In the genomic region with DNA sequence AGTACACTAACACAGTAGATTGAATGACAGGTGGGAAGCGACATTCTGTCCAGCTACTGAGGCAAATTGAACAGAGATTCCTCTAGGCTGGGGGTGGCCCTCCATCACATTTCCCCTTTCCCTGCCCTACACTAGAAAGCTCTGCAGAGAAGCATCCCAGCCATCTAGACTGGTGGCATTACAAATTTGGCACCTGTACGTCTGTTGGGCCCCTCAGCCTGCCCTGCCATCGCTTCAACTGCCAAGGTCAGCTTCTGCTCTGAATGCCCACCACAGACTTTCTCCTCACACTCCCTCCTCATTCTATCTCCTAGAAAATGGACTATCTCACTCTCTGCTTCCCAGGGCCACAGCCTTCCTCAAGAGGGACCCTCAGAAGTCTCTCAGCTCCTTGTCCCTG, we compare ENCODE assay signal across 2 cellular contexts.
TF ChIP-seq lines count a peak whose summit lies in the region.

No MANE protein-coding gene starts in this region.

TF ChIP-seq in HEK293, 187 proteins besides CTCF, POLR2A, EP300 and RAD21:
- TF ChIP-seq ZNF416 (tag by site-specific recombination; IDR thresholded peaks at IDR 0.05) (no peak), ZNF510 (tag by site-specific recombination; IDR thresholded peaks at IDR 0.05; ENCODE audit: insufficient replicate concordance) (peak; percentile 11), ZNF133 (tag by site-specific recombination; IDR thresholded peaks at IDR 0.05) (peak; percentile 98)

TF ChIP-seq in H1, 55 proteins besides CTCF, POLR2A, EP300 and RAD21:
- TF ChIP-seq HDAC6 (IDR thresholded peaks at IDR 0.05; ENCODE audit: low read depth, low read length) (no peak), HDAC2 (IDR thresholded peaks at IDR 0.05; ENCODE audit: borderline replicate concordance in 1 of 2, low read depth in 2 of 2, low read length in 2 of 2) (no peak), SP4 (IDR thresholded peaks at IDR 0.05; ENCODE audit: low read length) (no peak), EGR1 (IDR thresholded peaks at IDR 0.05; ENCODE audit: borderline replicate concordance, low read depth, low read length) (no peak), JUN (IDR thresholded peaks at IDR 0.05; ENCODE audit: low read depth, low read length) (no peak), BCL11A (IDR thresholded peaks at IDR 0.05; ENCODE audit: low read depth in 2 of 2, low read length in 2 of 2) (no peak), CBX8 (IDR thresholded peaks at IDR 0.05; ENCODE audit: borderline replicate concordance, low read depth, low read length) (no peak), SP2 (IDR thresholded peaks at IDR 0.05; ENCODE audit: low read length) (no peak), POLR2AphosphoS5 (IDR thresholded peaks at IDR 0.05; ENCODE audit: low read depth, low read length) (no peak), TCF12 (IDR thresholded peaks at IDR 0.05; ENCODE audit: low read depth, low read length) (no peak), TBP (IDR thresholded peaks at IDR 0.05; ENCODE audit: low read depth, low read length) (no peak), CEBPB (IDR thresholded peaks at IDR 0.05; ENCODE audit: low read depth, low read length) (no peak), GABPA (IDR thresholded peaks at IDR 0.05; ENCODE audit: borderline replicate concordance, insufficient read depth, low read length) (no peak)
- TF ChIP-seq, protein P1, sequence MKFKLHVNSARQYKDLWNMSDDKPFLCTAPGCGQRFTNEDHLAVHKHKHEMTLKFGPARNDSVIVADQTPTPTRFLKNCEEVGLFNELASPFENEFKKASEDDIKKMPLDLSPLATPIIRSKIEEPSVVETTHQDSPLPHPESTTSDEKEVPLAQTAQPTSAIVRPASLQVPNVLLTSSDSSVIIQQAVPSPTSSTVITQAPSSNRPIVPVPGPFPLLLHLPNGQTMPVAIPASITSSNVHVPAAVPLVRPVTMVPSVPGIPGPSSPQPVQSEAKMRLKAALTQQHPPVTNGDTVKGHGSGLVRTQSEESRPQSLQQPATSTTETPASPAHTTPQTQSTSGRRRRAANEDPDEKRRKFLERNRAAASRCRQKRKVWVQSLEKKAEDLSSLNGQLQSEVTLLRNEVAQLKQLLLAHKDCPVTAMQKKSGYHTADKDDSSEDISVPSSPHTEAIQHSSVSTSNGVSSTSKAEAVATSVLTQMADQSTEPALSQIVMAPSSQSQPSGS (IDR thresholded peaks at IDR 0.05; ENCODE audit: low read length): no peak
